Comparison of ENCODE assay signal across 7 cellular contexts in genomic region chrX:48474127-48474526, GRCh38.
DNase-seq lines count a peak whose midpoint lies in the region; ATAC-seq and TF ChIP-seq lines count a peak whose summit lies in the region.
"Had no signal": no experiment of that assay in that cellular context is flagged by ENCODE, and none has a peak within 500 bp of the region (broad histone marks: within the 10 kb centered on the region; RNA-seq: fewer than 3 reads in every experiment).

No MANE protein-coding gene starts in this region.

- peak overlapping the region; percentile 78 for H3K27ac ChIP-seq in RWPE1

- ATAC-seq in activated CD4-positive, CD25-positive, alpha-beta regulatory T cell treated with anti-CD3 and anti-CD28 coated beads, Interleukin-2, amount 50 U/mL, for 24 hours = no peak

- CTCF ChIA-PET in RWPE1 (lab: Yijun Ruan, JAX) = interaction anchor here (0.6 to 1.1 kb wide), 5 partner anchors 24 to 413 kb away, joined by 3 to 5 read pairs (median 3); no protein-coding TSS in a partner anchor

- DNase-seq in NCI-H1694 treated with DMSO at 0.1 percent for 48 hours (lab: John Stamatoyannopoulos, UW) (peak; percentile 36), NCI-H1694 (lab: John Stamatoyannopoulos, UW) (no peak), RWPE1 (ENCODE audit: low spot score) (no peak), kidney tubule cell (ENCODE audit: low spot score) (peak; percentile 21), NCI-H1436 (lab: John Stamatoyannopoulos, UW) (no peak)
- DNase-seq: NCI-H2081 treated with DMSO at 0.1 percent for 48 hours had no signal

- POLR2A ChIA-PET in RWPE1 (lab: Yijun Ruan, JAX; ENCODE audit: low non-redundant PET) = interaction anchor here (0.5 kb wide), 1 partner anchor 55 kb away, joined by 5 read pairs; no protein-coding TSS in a partner anchor

- no peak for TF ChIP-seq CTCF in RWPE1 (conservative IDR thresholded peaks at IDR 0.05; ENCODE audit: low read depth)

Comparison
In these comparisons a context has a peak if more than half of its experiments do, and no peak if none do; other contexts are left out.
1. DNase-seq: peak in NCI-H1694 treated with DMSO at 0.1 percent for 48 hours (single experiment) and kidney tubule cell (single experiment); none in NCI-H1694 (single experiment), RWPE1 (single experiment) and NCI-H1436 (single experiment).